ENCODE assay signal across 6 cellular contexts in genomic region chr14:24243336-24243836, GRCh38. TPM values are rescaled to one million over a fixed set of nuclear protein-coding genes. Genes with fewer than 3 reads are reported as not detected.
DNase-seq lines count a peak whose midpoint lies in the region; ATAC-seq and TF ChIP-seq lines count a peak whose summit lies in the region.

No MANE protein-coding gene starts in this region.

- TF ChIP-seq CTCF in esophagus muscularis mucosa (IDR thresholded peaks at IDR 0.05) (no peak), GM10266 (IDR thresholded peaks at IDR 0.05; ENCODE audit: control insufficient read depth, insufficient read depth, low read depth, missing control alignments) (no peak)

- peaks cover 24 to 31% (median 28%) of the 10 kb centered on the region in 4 donors for H3K36me3 ChIP-seq in esophagus muscularis mucosa

- H3K27me3 ChIP-seq in esophagus muscularis mucosa = no peaks in the 10 kb centered on the region

- H3K9me3 ChIP-seq in esophagus muscularis mucosa = no peaks in the 10 kb centered on the region

- WGBS in esophagus muscularis mucosa = 64% methylated on average over 10 of the region's 10 CpGs

- no peak for TF ChIP-seq POLR2A in esophagus muscularis mucosa (IDR thresholded peaks at IDR 0.05; ENCODE audit: low read depth)

- peaks cover 63% of the 10 kb centered on the region for H3K4me1 Mint-ChIP-seq in stimulated activated effector memory CD8-positive, alpha-beta T cell treated with anti-CD3 and anti-CD28 coated beads, Interleukin-12 subunit alpha, Interleukin-12 subunit beta, amount 100 ng/mL, for 72 hours

- no peak for ATAC-seq in stimulated activated effector memory CD8-positive, alpha-beta T cell treated with anti-CD3 and anti-CD28 coated beads, Interleukin-12 subunit alpha, Interleukin-12 subunit beta, amount 100 ng/mL, for 72 hours
- no peak for ATAC-seq in HG02678 (IDR thresholded peaks at IDR 0.05; ENCODE audit: unreplicated experiment)

- H3K27ac ChIP-seq in esophagus muscularis mucosa (replicated peaks in 1 of 4) = peak overlapping the region; percentile 94 to 99 (median 97)

- no peak for TF ChIP-seq EP300 in esophagus muscularis mucosa (IDR thresholded peaks at IDR 0.05)

- H3K4me1 ChIP-seq in esophagus muscularis mucosa = peaks cover 39 to 47% (median 45%) of the 10 kb centered on the region in 4 donors

- peak overlapping the region; percentile 91 for H3K4me3 Mint-ChIP-seq in stimulated activated effector memory CD8-positive, alpha-beta T cell treated with anti-CD3 and anti-CD28 coated beads, Interleukin-12 subunit alpha, Interleukin-12 subunit beta, amount 100 ng/mL, for 72 hours

- intact Hi-C loops in esophagus muscularis mucosa (cut with DNase I) = loop anchor here (2.0 to 5.0 kb wide), 2 partner anchors 55 to 199 kb away; partner anchors contain the start of genes DHRS1, NOP9 and SDR39U1

- H3K36me3 Mint-ChIP-seq in stimulated activated effector memory CD8-positive, alpha-beta T cell treated with anti-CD3 and anti-CD28 coated beads, Interleukin-12 subunit alpha, Interleukin-12 subunit beta, amount 100 ng/mL, for 72 hours = peaks cover 47% of the 10 kb centered on the region

- H3K4me3 ChIP-seq in esophagus muscularis mucosa = peak overlapping the region; percentile 65 to 83 (median 74)

- DNase-seq in D341Med (ENCODE audit: low spot score) = peak; percentile 37
- DNase-seq in NOMO-1 treated with DMSO at 0.1 percent for 48 hours (lab: John Stamatoyannopoulos, UW; ENCODE audit: unreplicated experiment) = peak; percentile 65
- DNase-seq in esophagus muscularis mucosa (ENCODE audit: extremely low spot score) = no peak
- DNase-seq in stimulated activated effector memory CD8-positive, alpha-beta T cell treated with anti-CD3 and anti-CD28 coated beads, Interleukin-12 subunit alpha, Interleukin-12 subunit beta, amount 100 ng/mL, for 72 hours (ENCODE audit: low spot score in 2 of 2) = no peak
- DNase-seq in GM10266 (ENCODE audit: extremely low spot score) = no peak

- peak overlapping the region; percentile 98 for H3K27ac Mint-ChIP-seq in stimulated activated effector memory CD8-positive, alpha-beta T cell treated with anti-CD3 and anti-CD28 coated beads, Interleukin-12 subunit alpha, Interleukin-12 subunit beta, amount 100 ng/mL, for 72 hours

- H3K9me3 Mint-ChIP-seq in stimulated activated effector memory CD8-positive, alpha-beta T cell treated with anti-CD3 and anti-CD28 coated beads, Interleukin-12 subunit alpha, Interleukin-12 subunit beta, amount 100 ng/mL, for 72 hours = no peaks in the 10 kb centered on the region

RNA-seq across cellular contexts. Expression of gene TINF2, which starts 1.0 kb away (rescaled TPM):
- 10 to 100 TPM; 49.4 to 89.0 (median 81.0) TPM for total RNA-seq in esophagus muscularis mucosa

RNA-seq across cellular contexts. Expression of gene GMPR2, which starts 10.7 kb away (rescaled TPM):
- total RNA-seq in esophagus muscularis mucosa = 10 to 100 TPM; 43.1 to 53.4 (median 50.5) TPM

RNA-seq across cellular contexts. Expression of gene NEDD8, which starts 11.2 kb away (rescaled TPM):
- total RNA-seq in esophagus muscularis mucosa = 100 to 1,000 TPM; 117 to 152 (median 131) TPM

RNA-seq across cellular contexts. Expression of gene TGM1, which starts 19.6 kb away (rescaled TPM):
- total RNA-seq in esophagus muscularis mucosa = 1 to 10 TPM in 2 of 4 donors, under 1 TPM in 2; 0.52 to 3.3 (median 1.6) TPM

RNA-seq across cellular contexts. Expression of gene MDP1, which starts 27.5 kb away (rescaled TPM):
- 10 to 100 TPM; 11.1 to 17.5 (median 14.4) TPM for total RNA-seq in esophagus muscularis mucosa

Comparison
In these comparisons a context has a peak if more than half of its experiments do, and no peak if none do; other contexts are left out.
1. DNase-seq: peak in D341Med (single experiment) and NOMO-1 treated with DMSO at 0.1 percent for 48 hours (single experiment); none in esophagus muscularis mucosa (single experiment), stimulated activated effector memory CD8-positive, alpha-beta T cell treated with anti-CD3 and anti-CD28 coated beads, Interleukin-12 subunit alpha, Interleukin-12 subunit beta, amount 100 ng/mL, for 72 hours (0 of 2) and GM10266 (single experiment).